Comparison of ENCODE assay signal across 8 cellular contexts in genomic region chr21:45074048-45074817, GRCh38. TPM values are rescaled to one million over a fixed set of nuclear protein-coding genes. Genes with fewer than 3 reads are reported as not detected.
DNase-seq lines count a peak whose midpoint lies in the region; ATAC-seq and TF ChIP-seq lines count a peak whose summit lies in the region.

A gene with protein sequence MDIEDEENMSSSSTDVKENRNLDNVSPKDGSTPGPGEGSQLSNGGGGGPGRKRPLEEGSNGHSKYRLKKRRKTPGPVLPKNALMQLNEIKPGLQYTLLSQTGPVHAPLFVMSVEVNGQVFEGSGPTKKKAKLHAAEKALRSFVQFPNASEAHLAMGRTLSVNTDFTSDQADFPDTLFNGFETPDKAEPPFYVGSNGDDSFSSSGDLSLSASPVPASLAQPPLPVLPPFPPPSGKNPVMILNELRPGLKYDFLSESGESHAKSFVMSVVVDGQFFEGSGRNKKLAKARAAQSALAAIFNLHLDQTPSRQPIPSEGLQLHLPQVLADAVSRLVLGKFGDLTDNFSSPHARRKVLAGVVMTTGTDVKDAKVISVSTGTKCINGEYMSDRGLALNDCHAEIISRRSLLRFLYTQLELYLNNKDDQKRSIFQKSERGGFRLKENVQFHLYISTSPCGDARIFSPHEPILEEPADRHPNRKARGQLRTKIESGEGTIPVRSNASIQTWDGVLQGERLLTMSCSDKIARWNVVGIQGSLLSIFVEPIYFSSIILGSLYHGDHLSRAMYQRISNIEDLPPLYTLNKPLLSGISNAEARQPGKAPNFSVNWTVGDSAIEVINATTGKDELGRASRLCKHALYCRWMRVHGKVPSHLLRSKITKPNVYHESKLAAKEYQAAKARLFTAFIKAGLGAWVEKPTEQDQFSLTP (plus strand): TSS chr21:45074580. CDS start chr21:45171657, 97,077 bp downstream.

- intact Hi-C loops in activated naive CD4-positive, alpha-beta T cell treated with anti-CD3 and anti-CD28 coated beads for 36 hours (cut with micrococcal nuclease) = no loop called here
- intact Hi-C loops in transverse colon (cut with DNase I; ENCODE audit: low total_unique reads) = loop anchor here (10.0 kb wide), 1 partner anchor 119 kb away; no protein-coding TSS in a partner anchor

- peaks cover 4% of the 10 kb centered on the region for H3K79me1 ChIP-seq in neuronal stem cell (ENCODE audit: low read depth, low read length)

- no peak within 1 kb of the TSS for H2BK120ac ChIP-seq in neuronal stem cell (ENCODE audit: low read depth, low read length)

- H3K4me3 Mint-ChIP-seq in activated naive CD4-positive, alpha-beta T cell treated with anti-CD3 and anti-CD28 coated beads for 36 hours = peak within 1 kb of the TSS; percentile 86

- peak within 1 kb of the TSS; percentile 76 for H3K27ac Mint-ChIP-seq in activated naive CD4-positive, alpha-beta T cell treated with anti-CD3 and anti-CD28 coated beads for 36 hours

- no peak within 1 kb of the TSS for H2BK12ac ChIP-seq in neuronal stem cell (ENCODE audit: low read length)

- no CpG with 5 or more reads among the region's 132 CpGs for WGBS in neuronal stem cell (ENCODE audit: extremely low coverage in 2 of 2, insufficient read length in 2 of 2, insufficient replicate concordance in 1 of 2), 2 donors
- 0% methylated on average over 47 of the region's 132 CpGs; no CpG with 5 or more reads in 1 of the 2 donors for WGBS in transverse colon (ENCODE audit: low coverage in 1 of 2), 2 donors

- in situ Hi-C loops in transverse colon (cut with MboI; ENCODE audit: low pct_ligation_motif_present in 1 of 4, low pct_unique_long_range_greater_than_20kb in 1 of 4, low sequenced_read_pairs in 3 of 4) = no loop called here

- no peak within 1 kb of the TSS for H4K8ac ChIP-seq in neuronal stem cell (ENCODE audit: low read depth, low read length)

- peak within 1 kb of the TSS; percentile 99 for H3K4me2 ChIP-seq in neuronal stem cell (ENCODE audit: insufficient read depth, low read length, poor library complexity, severe bottlenecking)

- no peak within 1 kb of the TSS for H2AK5ac ChIP-seq in neuronal stem cell (ENCODE audit: low read depth, low read length)

- peak within 1 kb of the TSS; percentile 80 for H3K23ac ChIP-seq in neuronal stem cell (ENCODE audit: low read depth, low read length, poor library complexity)

- H3K36me3 ChIP-seq in neuronal stem cell (replicated peaks in 1 of 2; ENCODE audit: control insufficient read depth in 2 of 2, insufficient read depth in 2 of 2, low read length in 2 of 2) (no peaks in the 10 kb centered on the region), transverse colon (no peaks in the 10 kb centered on the region)

- no peak within 1 kb of the TSS for H4K91ac ChIP-seq in neuronal stem cell (ENCODE audit: low read depth, low read length, poor library complexity)

- H3K9me3 ChIP-seq in neuronal stem cell (replicated peaks in 1 of 2; ENCODE audit: control insufficient read depth in 2 of 2, insufficient read depth in 1 of 2, low read depth in 1 of 2, low read length in 2 of 2) (no peaks in the 10 kb centered on the region), transverse colon (no peaks in the 10 kb centered on the region)

- peak within 1 kb of the TSS; percentile 98 for H3K9ac ChIP-seq in neuronal stem cell (ENCODE audit: low read depth, low read length, poor library complexity)

- H2BK5ac ChIP-seq in neuronal stem cell (ENCODE audit: low read length) = no peak within 1 kb of the TSS

- H3K36me3 Mint-ChIP-seq in activated naive CD4-positive, alpha-beta T cell treated with anti-CD3 and anti-CD28 coated beads for 36 hours (ENCODE audit: low read depth) = peaks cover 2% of the 10 kb centered on the region

- H3K4me3 ChIP-seq in neuronal stem cell (ENCODE audit: low read length in 2 of 2) = peak within 1 kb of the TSS; percentile 81 to 97
- peak within 1 kb of the TSS; percentile 76 to 98 (median 95) for H3K4me3 ChIP-seq in transverse colon

- H3K4ac ChIP-seq in neuronal stem cell (ENCODE audit: low read length) = no peak within 1 kb of the TSS

- H2AFZ ChIP-seq in neuronal stem cell (ENCODE audit: low read length) = peak within 1 kb of the TSS; percentile 98

- TF ChIP-seq EP300 in transverse colon (IDR thresholded peaks at IDR 0.05; ENCODE audit: low read depth) = no peak

- H3K27ac ChIP-seq in neuronal stem cell (replicated peaks; ENCODE audit: low read length) (peak within 1 kb of the TSS; percentile 88), transverse colon (peak within 1 kb of the TSS; percentile 88 to 95 (median 90))

- ATAC-seq in HG03520 (IDR thresholded peaks at IDR 0.05; ENCODE audit: unreplicated experiment) = peak; percentile 58

- peaks cover 4 to 5% of the 10 kb centered on the region in 2 donors for H3K4me1 ChIP-seq in neuronal stem cell (ENCODE audit: control insufficient read depth in 2 of 2, insufficient read depth in 1 of 2, low read depth in 1 of 2, low read length in 2 of 2)
- H3K4me1 ChIP-seq in transverse colon = peaks cover 3 to 34% (median 19%) of the 10 kb centered on the region in 4 donors

- DNase-seq in SHP77 (lab: John Stamatoyannopoulos, UW) (peak; percentile 25 to 59), SHP77 treated with DMSO at 0.1 percent for 48 hours (lab: John Stamatoyannopoulos, UW) (no peak), germinal center (ENCODE audit: low spot score) (peak; percentile 92), neuronal stem cell (ENCODE audit: low spot score) (peak; percentile 72), transverse colon (peak; percentile 57)
- peak; percentile 53 for DNase-seq in activated naive CD4-positive, alpha-beta T cell treated with anti-CD3 and anti-CD28 coated beads for 36 hours

- CTCF ChIA-PET in activated naive CD4-positive, alpha-beta T cell treated with anti-CD3 and anti-CD28 coated beads for 36 hours (lab: Charles Lee) = interaction anchor here (0.8 to 1.4 kb wide), 3 partner anchors 28 to 64 kb away, joined by 3 to 6 read pairs (median 4); no protein-coding TSS in a partner anchor

- H3K18ac ChIP-seq in neuronal stem cell (ENCODE audit: low read length) = peak within 1 kb of the TSS; percentile 92

- peak within 1 kb of the TSS; percentile 43 for H3K14ac ChIP-seq in neuronal stem cell (ENCODE audit: low read length)

- no peak within 1 kb of the TSS for H2BK15ac ChIP-seq in neuronal stem cell (ENCODE audit: low read length)

- H3K27me3 Mint-ChIP-seq in activated naive CD4-positive, alpha-beta T cell treated with anti-CD3 and anti-CD28 coated beads for 36 hours (ENCODE audit: low read depth) = no peaks in the 10 kb centered on the region

- peak; percentile 79 for TF ChIP-seq POLR2A in Raji (IDR thresholded peaks at IDR 0.05; ENCODE audit: insufficient read depth, low read depth, low read length)
- no peak for TF ChIP-seq POLR2A in transverse colon (IDR thresholded peaks at IDR 0.05)

- TF ChIP-seq CTCF in transverse colon (IDR thresholded peaks at IDR 0.05) = no peak

- H3K9me3 Mint-ChIP-seq in activated naive CD4-positive, alpha-beta T cell treated with anti-CD3 and anti-CD28 coated beads for 36 hours = no peaks in the 10 kb centered on the region

- peaks cover 2 to 12% (median 12%) of the 10 kb centered on the region in 3 experiments for H3K27me3 ChIP-seq in neuronal stem cell (ENCODE audit: control insufficient read depth in 3 of 3, insufficient read depth in 3 of 3, low read depth in 1 of 3, low read length in 3 of 3)
- H3K27me3 ChIP-seq in transverse colon = peaks cover 14% of the 10 kb centered on the region

- peaks cover 37% of the 10 kb centered on the region for H3K4me1 Mint-ChIP-seq in activated naive CD4-positive, alpha-beta T cell treated with anti-CD3 and anti-CD28 coated beads for 36 hours (ENCODE audit: low read depth)

RNA-seq across cellular contexts. Expression of the gene that starts here (rescaled TPM):
- 10 to 100 TPM; 30.1 to 33.3 TPM for total RNA-seq in activated naive CD4-positive, alpha-beta T cell treated with anti-CD3 and anti-CD28 coated beads for 36 hours
- polyA plus RNA-seq in neuronal stem cell (2013, experiment 1 of 2) = 5.9 TPM
- polyA plus RNA-seq in neuronal stem cell (2013, experiment 2 of 2) = 6.1 TPM
- total RNA-seq in transverse colon = 10 to 100 TPM in 3 of 4 donors, 1 to 10 TPM in 1; 6.8 to 32.2 (median 17.3) TPM
